ENCODE assay signal across 29 cellular contexts in genomic region chr12:113486722-113487121, GRCh38. TPM values are rescaled to one million over a fixed set of nuclear protein-coding genes. Genes with fewer than 3 reads are reported as not detected.
"Had no signal": no experiment of that assay in that cellular context is flagged by ENCODE, and none has a peak within 500 bp of the region (broad histone marks: within the 10 kb centered on the region; RNA-seq: fewer than 3 reads in every experiment).

No MANE protein-coding gene starts in this region.

- H3K27me3 ChIP-seq: neural progenitor cell, ovary, thyroid gland, uterus had no signal

- H3K4me3 ChIP-seq: neural progenitor cell, ovary, psoas muscle, skin epidermis, stomach, thoracic aorta, thyroid gland, tibial nerve, upper lobe of left lung, uterus had no signal

- DNase-seq: naive thymus-derived CD4-positive, alpha-beta T cell; natural killer cell; occipital lobe; ovary; posterior cingulate gyrus; psoas muscle; right cardiac atrium; stimulated activated CD4-positive, alpha-beta T cell treated with anti-CD3 and anti-CD28 coated beads, Interleukin-15, amount 100 ng/mL, for 24 hours; stimulated activated CD4-positive, alpha-beta T cell treated with anti-CD3 and anti-CD28 coated beads, Interleukin-2, amount 100 ng/mL, for 24 hours; stimulated activated CD4-positive, alpha-beta T cell treated with anti-CD3 and anti-CD28 coated beads, Interleukin-2, amount 100 ng/mL, for 48 hours; stimulated activated CD4-positive, alpha-beta T cell treated with anti-CD3 and anti-CD28 coated beads, Interleukin-4, amount 100 ng/mL, for 24 hours; stimulated activated naive B cell treated with anti-CD40 and anti-IgM and Interleukin-4, amounts not matched to agents 10 μg/mL and 1 μg/mL and 100 μg/mL, for 72 hours; stimulated activated naive CD4-positive, alpha-beta T cell treated with Interleukin-2 at 50 U/mL for 16 hours; stomach; thyroid gland; trophoblast cell; upper lobe of left lung; uterus had no signal

- H3K9me3 ChIP-seq: ovary, psoas muscle, thoracic aorta, thyroid gland, tibial nerve, upper lobe of left lung, uterus had no signal

- H3K79me2 ChIP-seq: parathyroid adenoma had no signal

- H3K27ac ChIP-seq: neural progenitor cell, ovary, parathyroid adenoma, psoas muscle, skin epidermis, stomach, thoracic aorta, thyroid gland, tibial nerve, upper lobe of left lung, uterus had no signal

- H3K36me3 ChIP-seq: neural progenitor cell, ovary, stomach, thoracic aorta, thyroid gland, tibial nerve, upper lobe of left lung, uterus had no signal

- H3K4me1 ChIP-seq: parathyroid adenoma, psoas muscle, stomach, thyroid gland, tibial nerve, upper lobe of left lung, uterus had no signal

- H3K4me2 ChIP-seq: neural progenitor cell had no signal

- H3K9ac ChIP-seq: neural progenitor cell, parathyroid adenoma had no signal

- ATAC-seq: naive thymus-derived CD4-positive, alpha-beta T cell; natural killer cell; psoas muscle; right cardiac atrium; sciatic nerve; stimulated activated effector memory CD8-positive, alpha-beta T cell treated with anti-CD3 and anti-CD28 coated beads, Interleukin-12 subunit alpha, Interleukin-12 subunit beta, amount 100 ng/mL, for 72 hours; stimulated activated naive B cell treated with anti-CD40 and anti-IgM and Interleukin-4, amounts not matched to agents 10 μg/mL and 1 μg/mL and 100 μg/mL, for 72 hours had no signal

- H2AFZ ChIP-seq: neural progenitor cell, parathyroid adenoma had no signal

RNA-seq across cellular contexts. Expression of gene LHX5, which starts 15.1 kb away (rescaled TPM):
- total RNA-seq: naive thymus-derived CD4-positive, alpha-beta T cell; natural killer cell; occipital lobe; osteoblast; ovary; psoas muscle; renal cortical epithelial cell; right cardiac atrium; sciatic nerve; subcutaneous adipose tissue; thoracic aorta; tibial nerve; upper lobe of left lung; urinary bladder; uterus had no signal
- polyA plus RNA-seq: naive thymus-derived CD4-positive, alpha-beta T cell; ovary; psoas muscle; right cardiac atrium; urinary bladder had no signal
